Comparison of ENCODE assay signal across 8 cellular contexts in genomic region chr1:151047925-151048644, GRCh38. TPM values are rescaled to one million over a fixed set of nuclear protein-coding genes. Genes with fewer than 3 reads are reported as not detected.
A peak's percentile ranks its signal among the peaks of the same experiment; 100 is the strongest.
DNase-seq lines count a peak whose midpoint lies in the region; ATAC-seq and TF ChIP-seq lines count a peak whose summit lies in the region.

No MANE protein-coding gene starts in this region.

- no CpG with 5 or more reads among the region's 48 CpGs for WGBS in iPS DF 6.9 (ENCODE audit: insufficient coverage, insufficient read length)

- CTCF ChIA-PET in MCF 10A (lab: Yijun Ruan, JAX), result interaction anchor here (0.5 to 2.5 kb wide), 12 partner anchors 9 to 131 kb away, joined by 3 to 17 read pairs (median 4); no protein-coding TSS in a partner anchor

- peak overlapping the region; percentile 92 for H3K4me2 ChIP-seq in DOHH2 (ENCODE audit: low read length)

- H3K36me3 ChIP-seq in DOHH2 (ENCODE audit: control insufficient read depth, low read length) (peaks cover 26% of the 10 kb centered on the region), H7 (replicated peaks; ENCODE audit: control insufficient read depth, insufficient read depth, low read length) (peaks cover 10% of the 10 kb centered on the region), iPS DF 6.9 (ENCODE audit: control insufficient read depth, insufficient read depth, low read length) (peaks cover 5% of the 10 kb centered on the region; the same call in 1 of the 2 replicates)

- no peaks in the 10 kb centered on the region for H3K9me3 Mint-ChIP-seq in T-helper 1 cell treated with Interleukin-12 subunit alpha and Interleukin-12 subunit beta and Interleukin-4 antibody, amounts not matched to agents 30 μg/mL and 1 μg/mL, for 36 hours
- no peaks in the 10 kb centered on the region for H3K9me3 Mint-ChIP-seq in MCF 10A (ENCODE audit: unreplicated experiment)

- intact Hi-C loops in MCF 10A (cut with micrococcal nuclease), result no loop called here

- no peak overlapping the region for H3K27ac ChIP-seq in DOHH2 (ENCODE audit: low read depth, low read length)
- no peak overlapping the region for H3K27ac ChIP-seq in iPS DF 6.9 (ENCODE audit: low read length)

- H3K27me3 ChIP-seq in DOHH2 (ENCODE audit: control insufficient read depth, low read length), result no peaks in the 10 kb centered on the region
- H3K27me3 ChIP-seq in H7 (ENCODE audit: control insufficient read depth, insufficient read depth, low read length), result no peaks in the 10 kb centered on the region
- no peaks in the 10 kb centered on the region for H3K27me3 ChIP-seq in iPS DF 6.9 (ENCODE audit: control insufficient read depth, insufficient read depth, low read length)

- no peaks in the 10 kb centered on the region for H3K79me2 ChIP-seq in DOHH2 (ENCODE audit: control insufficient read depth, low read length)

- H3K9me2 ChIP-seq in DOHH2 (replicated peaks; ENCODE audit: control insufficient read depth, low read length), result no peaks in the 10 kb centered on the region

- peak overlapping the region; percentile 87 for H3K4me3 ChIP-seq in DOHH2 (ENCODE audit: low read length)
- H3K4me3 ChIP-seq in H7 (ENCODE audit: insufficient read depth, low read depth, low read length), result peak overlapping the region; percentile 64
- peak overlapping the region; percentile 73; the same call in 1 of the 2 replicates for H3K4me3 ChIP-seq in iPS DF 6.9 (ENCODE audit: low read length)
- peak overlapping the region; percentile 79 for H3K4me3 ChIP-seq in retinal pigment epithelial cell (ENCODE audit: low read length)

- peak overlapping the region; percentile 84 for H3K4me3 Mint-ChIP-seq in T-helper 1 cell treated with Interleukin-12 subunit alpha and Interleukin-12 subunit beta and Interleukin-4 antibody, amounts not matched to agents 30 μg/mL and 1 μg/mL, for 36 hours
- peak overlapping the region; percentile 85 for H3K4me3 Mint-ChIP-seq in MCF 10A (ENCODE audit: unreplicated experiment)

- H3K9me3 ChIP-seq in DOHH2 (ENCODE audit: control insufficient read depth, insufficient read depth, low read length) (no peaks in the 10 kb centered on the region), iPS DF 6.9 (ENCODE audit: control insufficient read depth, insufficient read depth, low read length) (no peaks in the 10 kb centered on the region)

- peaks cover 28% of the 10 kb centered on the region for H3K36me3 Mint-ChIP-seq in T-helper 1 cell treated with Interleukin-12 subunit alpha and Interleukin-12 subunit beta and Interleukin-4 antibody, amounts not matched to agents 30 μg/mL and 1 μg/mL, for 36 hours (ENCODE audit: low read depth)
- H3K36me3 Mint-ChIP-seq in MCF 10A (ENCODE audit: insufficient read depth, unreplicated experiment), result peaks cover 35% of the 10 kb centered on the region

- no peaks in the 10 kb centered on the region for H3K27me3 Mint-ChIP-seq in T-helper 1 cell treated with Interleukin-12 subunit alpha and Interleukin-12 subunit beta and Interleukin-4 antibody, amounts not matched to agents 30 μg/mL and 1 μg/mL, for 36 hours (ENCODE audit: low read depth)
- H3K27me3 Mint-ChIP-seq in MCF 10A (ENCODE audit: insufficient read depth, unreplicated experiment), result no peaks in the 10 kb centered on the region

- POLR2A ChIA-PET in MCF 10A (lab: Yijun Ruan, JAX), result interaction anchor here (0.6 to 9.7 kb wide), 17 partner anchors 10 to 710 kb away, joined by 3 to 90 read pairs (median 4); partner anchors contain the start of genes CDC42SE1, LYSMD1, MINDY1 and MLLT11

- H4K20me1 ChIP-seq in DOHH2 (ENCODE audit: control insufficient read depth, insufficient read depth, low read depth, low read length), result peaks cover 2% of the 10 kb centered on the region; the same call in 1 of the 2 replicates

- DNase-seq in H7 (peak; percentile 82), NCI-H1092 treated with DMSO at 0.1 percent for 48 hours (lab: John Stamatoyannopoulos, UW) (peak; percentile 77), MCF 10A (ENCODE audit: unreplicated experiment) (peak; percentile 79), iPS DF 6.9 (ENCODE audit: low read depth, low spot score) (no peak), retinal pigment epithelial cell (ENCODE audit: low read depth) (peak; percentile 39)

- H3K4me1 ChIP-seq in DOHH2 (ENCODE audit: control insufficient read depth, low read length) (peaks cover 17% of the 10 kb centered on the region), iPS DF 6.9 (ENCODE audit: control insufficient read depth, insufficient read depth, low read length) (no peaks in the 10 kb centered on the region)

- BruUV-seq in MCF 10A (replicated peaks; lab: Mats Ljungman, UMichigan), result TSS peak; percentile 70

- H3K27ac Mint-ChIP-seq in T-helper 1 cell treated with Interleukin-12 subunit alpha and Interleukin-12 subunit beta and Interleukin-4 antibody, amounts not matched to agents 30 μg/mL and 1 μg/mL, for 36 hours, result peak overlapping the region; percentile 62
- peak overlapping the region; percentile 79 for H3K27ac Mint-ChIP-seq in MCF 10A (ENCODE audit: low read depth, unreplicated experiment)

- no peak for ATAC-seq in HG03159 (IDR thresholded peaks at IDR 0.05; ENCODE audit: unreplicated experiment)

- H3K4me1 Mint-ChIP-seq in T-helper 1 cell treated with Interleukin-12 subunit alpha and Interleukin-12 subunit beta and Interleukin-4 antibody, amounts not matched to agents 30 μg/mL and 1 μg/mL, for 36 hours (ENCODE audit: low read depth), result peaks cover 34% of the 10 kb centered on the region
- peaks cover 21% of the 10 kb centered on the region for H3K4me1 Mint-ChIP-seq in MCF 10A (ENCODE audit: insufficient read depth, unreplicated experiment)

- H3F3A ChIP-seq in DOHH2 (ENCODE audit: control insufficient read depth, insufficient read depth), result peaks cover 38% of the 10 kb centered on the region

- peak; percentile 75 for TF ChIP-seq CTCF in DOHH2 (IDR thresholded peaks at IDR 0.05; ENCODE audit: low read depth, low read length, poor library complexity, severe bottlenecking)
- TF ChIP-seq CTCF in MCF 10A (IDR thresholded peaks at IDR 0.05; ENCODE audit: unreplicated experiment), result no peak
- TF ChIP-seq CTCF in retinal pigment epithelial cell (conservative IDR thresholded peaks at IDR 0.05; ENCODE audit: low read depth, low read length), result no peak

RNA-seq across cellular contexts. Expression of gene C1orf56, which starts 0.5 kb away (rescaled TPM):
- 4.7 and 5.9 TPM in 2 replicates for total RNA-seq in H7 (2014; rRNA removed; shearing (Covaris generic))
- 2.2 and 2.7 TPM in 2 replicates for total RNA-seq in MCF 10A (2022)

RNA-seq across cellular contexts. Expression of gene CDC42SE1, which starts 11.3 kb away (rescaled TPM):
- total RNA-seq in H7 (2014; rRNA removed; shearing (Covaris generic)), result 72.1 and 78.6 TPM in 2 replicates
- total RNA-seq in MCF 10A (2022), result 134 and 139 TPM in 2 replicates

RNA-seq across cellular contexts. Expression of gene BNIPL, which starts 11.7 kb away (rescaled TPM):
- total RNA-seq in H7 (2014; rRNA removed; shearing (Covaris generic)), result 0.48 and 0.96 TPM in 2 replicates
- 1.2 and 2.3 TPM in 2 replicates for total RNA-seq in MCF 10A (2022)

RNA-seq across cellular contexts. Expression of gene MLLT11, which starts 12.1 kb away (rescaled TPM):
- total RNA-seq in H7 (2014; rRNA removed; shearing (Covaris generic)), result 37.2 and 45.9 TPM in 2 replicates
- total RNA-seq in MCF 10A (2022), result 0.86 and 1.3 TPM in 2 replicates

RNA-seq across cellular contexts. Expression of gene GABPB2, which starts 22.5 kb away (rescaled TPM):
- 4.0 and 5.8 TPM in 2 replicates for total RNA-seq in H7 (2014; rRNA removed; shearing (Covaris generic))
- 20.2 and 22.9 TPM in 2 replicates for total RNA-seq in MCF 10A (2022)
